25 cellular contexts compared by ENCODE assay signal in genomic region chr12:109876406-109876805, GRCh38. TPM values are rescaled to one million over a fixed set of nuclear protein-coding genes. Genes with fewer than 3 reads are reported as not detected.
A peak's percentile ranks its signal among the peaks of the same experiment; 100 is the strongest.
DNase-seq lines count a peak whose midpoint lies in the region; ATAC-seq, FAIRE-seq and TF ChIP-seq lines count a peak whose summit lies in the region.
"Had no signal": no experiment of that assay in that cellular context is flagged by ENCODE, and none has a peak within 500 bp of the region (broad histone marks: within the 10 kb centered on the region; RNA-seq: fewer than 3 reads in every experiment).

No MANE protein-coding gene starts in this region.

- H3K4me3 Mint-ChIP-seq in activated T-cell treated with anti-CD3 and anti-CD28 coated beads, Interleukin-2, amount 50 U/mL, for 72 hours, result no peak overlapping the region
- H3K4me3 Mint-ChIP-seq: activated CD4-positive, alpha-beta T cell treated with anti-CD3 and anti-CD28 coated beads, Interleukin-2, amount 10 ng/mL, durations not matched to agents 24 days and 14 days; HFFc6; T-cell had no signal

- CTCF ChIA-PET in K562 (lab: Yijun Ruan, JAX; ENCODE audit: low intra/inter-chr PET ratio), result no interaction called here
- CTCF ChIA-PET in RWPE1 (lab: Yijun Ruan, JAX), result no interaction called here

- H3K9ac ChIP-seq in KMS-11 (peak overlapping the region; percentile 37; the same call in 1 of the 2 replicates), K562 (ENCODE audit: insufficient read depth in 1 of 2, low read depth in 2 of 2, low read length in 2 of 2) (no peak overlapping the region), mucosa of rectum (ENCODE audit: low read depth in 1 of 2, low read length in 2 of 2) (peak overlapping the region in 1 of 2 donors; percentile 51)

- H3K4me1 Mint-ChIP-seq in activated T-cell treated with anti-CD3 and anti-CD28 coated beads, Interleukin-2, amount 50 U/mL, for 72 hours (ENCODE audit: low read depth), result peaks cover 60% of the 10 kb centered on the region

- TF ChIP-seq RAD21 in K562 (CRISPR knock-in tag; conservative IDR thresholded peaks at IDR 0.05 in 1 of 2, IDR thresholded peaks at IDR 0.05 in 1 of 2), result no peak

- no TSS peak for BruUV-seq in K562 (replicated peaks; lab: Mats Ljungman, UMichigan)

- TF ChIP-seq CTCF in KMS-11 (conservative IDR thresholded peaks at IDR 0.05; ENCODE audit: low read depth, low read length) (no peak), K562 (IDR thresholded peaks at IDR 0.05 in 2 of 3, conservative IDR thresholded peaks at IDR 0.05 in 1 of 3; ENCODE audit: insufficient read depth in 2 of 3, low read depth in 1 of 3, low read length in 3 of 3) (no peak), tibial nerve (IDR thresholded peaks at IDR 0.05) (no peak), RWPE1 (conservative IDR thresholded peaks at IDR 0.05; ENCODE audit: low read depth) (no peak)

- peaks cover 29% of the 10 kb centered on the region; the same call in 1 of the 2 replicates for H3K79me2 ChIP-seq in KMS-11 (ENCODE audit: insufficient read depth, low read depth)
- H3K79me2 ChIP-seq in K562 (ENCODE audit: control insufficient read depth, insufficient read depth, low read length), result no peaks in the 10 kb centered on the region

- TF ChIP-seq EP300 in K562 (IDR thresholded peaks at IDR 0.05; ENCODE audit: low read length), result no peak
- TF ChIP-seq EP300 in tibial nerve (IDR thresholded peaks at IDR 0.05), result no peak

- DNase-seq in K562 (ENCODE audit: extremely low read depth in 1 of 4, low spot score in 3 of 4) (no peak), tibial nerve (ENCODE audit: low spot score in 2 of 2) (no peak), DMS153 (lab: John Stamatoyannopoulos, UW) (no peak), RWPE1 (ENCODE audit: low spot score) (no peak)
- no peak for DNase-seq in activated T-cell treated with anti-CD3 and anti-CD28 coated beads, Interleukin-2, amount 50 U/mL, for 72 hours
- DNase-seq: activated CD4-positive, alpha-beta T cell treated with anti-CD3 and anti-CD28 coated beads, Interleukin-2, amount 10 ng/mL, durations not matched to agents 24 days and 14 days; central memory CD4-positive, alpha-beta T cell; erythroblast; foreskin melanocyte; HFFc6; Kasumi-1; mucosa of descending colon; NCI-H1048; NCI-H1930; NCI-H345; SIG-M5; spleen; stimulated activated CD4-positive, alpha-beta T cell treated with anti-CD3 and anti-CD28 coated beads, Interleukin-4, amount 100 ng/mL, for 24 hours; stomach; T-cell; uterus had no signal

- FAIRE-seq in K562 (lab: Jason Lieb, UNC), result no peak

- no peaks in the 10 kb centered on the region for H3K9me1 ChIP-seq in K562 (ENCODE audit: control insufficient read depth, insufficient read depth, low read length)

- no peak for ATAC-seq in K562
- no peak for ATAC-seq in activated T-cell treated with anti-CD3 and anti-CD28 coated beads, Interleukin-2, amount 50 U/mL, for 72 hours (replicated peaks in 1 of 2)
- ATAC-seq: activated naive CD4-positive, alpha-beta T cell treated with anti-CD3 and anti-CD28 coated beads, Interleukin-2, amount 50 U/mL, for 72 hours; T-cell had no signal

- peak overlapping the region; percentile 74 for H3K4me2 ChIP-seq in KMS-11
- no peak overlapping the region for H3K4me2 ChIP-seq in K562 (ENCODE audit: insufficient read depth, low read length)

- H3K4me3 ChIP-seq in KMS-11 (IDR thresholded peaks at IDR 0.05; ENCODE audit: insufficient read depth, low read depth, low read length) (no peak overlapping the region), K562 (no peak overlapping the region), mucosa of rectum (ENCODE audit: low read length in 2 of 2) (no peak overlapping the region), tibial nerve (no peak overlapping the region)
- H3K4me3 ChIP-seq: ascending aorta, mucosa of descending colon, spleen, stomach, uterus had no signal

- POLR2A ChIA-PET in K562 (lab: Yijun Ruan, JAX) (interaction anchor here (1.4 to 1.5 kb wide), 2 partner anchors 22 to 29 kb away, joined by 3 to 4 read pairs; no protein-coding TSS in a partner anchor), RWPE1 (lab: Yijun Ruan, JAX; ENCODE audit: low non-redundant PET) (no interaction called here)

- peak overlapping the region; percentile 84 for H3K27ac ChIP-seq in KMS-11
- H3K27ac ChIP-seq in K562 (ENCODE audit: extremely low read depth, low read depth, low read length), result no peak overlapping the region
- peak overlapping the region; percentile 83 to 84 for H3K27ac ChIP-seq in mucosa of rectum (ENCODE audit: low read depth in 2 of 2, low read length in 2 of 2)
- peak overlapping the region in 3 of 4 donors; percentile 31 to 94 (median 92) for H3K27ac ChIP-seq in tibial nerve
- no peak overlapping the region for H3K27ac ChIP-seq in RWPE1
- H3K27ac ChIP-seq: ascending aorta, stomach, uterus had no signal

- intact Hi-C loops in K562 (cut with micrococcal nuclease), result loop anchor here (5.0 kb wide), 1 partner anchor 69 kb away; no protein-coding TSS in a partner anchor

- H3K27me3 ChIP-seq in KMS-11 (ENCODE audit: insufficient read depth, low read depth), result no peaks in the 10 kb centered on the region
- H3K27me3 ChIP-seq in K562 (ENCODE audit: control insufficient read depth in 2 of 2, insufficient read depth in 2 of 2, low read length in 2 of 2), result peaks cover 25 to 44% of the 10 kb centered on the region in 2 experiments
- H3K27me3 ChIP-seq in mucosa of rectum (ENCODE audit: control insufficient read depth in 2 of 2, insufficient read depth in 2 of 2, low read length in 2 of 2), result no peaks in the 10 kb centered on the region
- H3K27me3 ChIP-seq in tibial nerve, result no peaks in the 10 kb centered on the region
- H3K27me3 ChIP-seq: ascending aorta, spleen, stomach, uterus had no signal

- H3K9me3 ChIP-seq in K562 (replicated peaks; ENCODE audit: control insufficient read depth, insufficient read depth, low read depth, low read length), result no peaks in the 10 kb centered on the region
- no peaks in the 10 kb centered on the region for H3K9me3 ChIP-seq in mucosa of rectum (ENCODE audit: control insufficient read depth in 2 of 2, low read length in 2 of 2)
- H3K9me3 ChIP-seq in tibial nerve, result no peaks in the 10 kb centered on the region
- H3K9me3 ChIP-seq: ascending aorta, mucosa of descending colon, spleen, stomach, uterus had no signal

- H3K36me3 ChIP-seq in KMS-11 (ENCODE audit: insufficient read depth), result no peaks in the 10 kb centered on the region
- no peaks in the 10 kb centered on the region for H3K36me3 ChIP-seq in K562 (ENCODE audit: control insufficient read depth, insufficient read depth, low read length)
- H3K36me3 ChIP-seq in mucosa of rectum (ENCODE audit: control insufficient read depth in 2 of 2, insufficient read depth in 2 of 2, low read length in 2 of 2), result peaks cover 0 to 2% of the 10 kb centered on the region in 2 donors
- no peaks in the 10 kb centered on the region for H3K36me3 ChIP-seq in tibial nerve
- H3K36me3 ChIP-seq: uterus had no signal

- H3K27me3 Mint-ChIP-seq in activated T-cell treated with anti-CD3 and anti-CD28 coated beads, Interleukin-2, amount 50 U/mL, for 72 hours (ENCODE audit: low read depth), result no peaks in the 10 kb centered on the region
- H3K27me3 Mint-ChIP-seq: activated CD4-positive, alpha-beta T cell treated with anti-CD3 and anti-CD28 coated beads, Interleukin-2, amount 10 ng/mL, durations not matched to agents 24 days and 14 days; T-cell had no signal

- TF ChIP-seq POLR2A in K562 (conservative IDR thresholded peaks at IDR 0.05) (no peak), tibial nerve (IDR thresholded peaks at IDR 0.05) (no peak)

- H3K9me3 Mint-ChIP-seq in activated T-cell treated with anti-CD3 and anti-CD28 coated beads, Interleukin-2, amount 50 U/mL, for 72 hours, result no peaks in the 10 kb centered on the region
- H3K9me3 Mint-ChIP-seq: activated CD4-positive, alpha-beta T cell treated with anti-CD3 and anti-CD28 coated beads, Interleukin-2, amount 10 ng/mL, durations not matched to agents 24 days and 14 days; activated naive CD4-positive, alpha-beta T cell treated with anti-CD3 and anti-CD28 coated beads, Interleukin-2, amount 50 U/mL, for 72 hours; HFFc6; T-cell had no signal

- H3K27ac Mint-ChIP-seq in activated T-cell treated with anti-CD3 and anti-CD28 coated beads, Interleukin-2, amount 50 U/mL, for 72 hours, result no peak overlapping the region
- H3K27ac Mint-ChIP-seq: activated CD4-positive, alpha-beta T cell treated with anti-CD3 and anti-CD28 coated beads, Interleukin-2, amount 10 ng/mL, durations not matched to agents 24 days and 14 days; HFFc6; T-cell had no signal

- in situ Hi-C loops in K562 (cut with MboI), result no loop called here

- peaks cover 63% of the 10 kb centered on the region for H3K4me1 ChIP-seq in KMS-11 (ENCODE audit: low read depth, poor library complexity, severe bottlenecking)
- H3K4me1 ChIP-seq in K562 (replicated peaks in 1 of 2; ENCODE audit: control insufficient read depth in 2 of 2, insufficient read depth in 2 of 2, low read length in 2 of 2), result peaks cover 5 to 18% of the 10 kb centered on the region in 2 experiments; a peak in 4 of 5 replicates
- H3K4me1 ChIP-seq in mucosa of rectum (ENCODE audit: control insufficient read depth in 2 of 2, insufficient read depth in 2 of 2, low read length in 2 of 2), result peaks cover 57 to 68% of the 10 kb centered on the region in 2 donors
- H3K4me1 ChIP-seq in tibial nerve, result peaks cover 0 to 88% (median 45%) of the 10 kb centered on the region in 4 donors

- no peak overlapping the region for H2AFZ ChIP-seq in KMS-11 (ENCODE audit: low read depth)
- H2AFZ ChIP-seq in K562 (ENCODE audit: low read depth, low read length), result no peak overlapping the region

- no peaks in the 10 kb centered on the region for H3K36me3 Mint-ChIP-seq in activated T-cell treated with anti-CD3 and anti-CD28 coated beads, Interleukin-2, amount 50 U/mL, for 72 hours (ENCODE audit: insufficient read depth in 2 of 2)
- H3K36me3 Mint-ChIP-seq: activated naive CD4-positive, alpha-beta T cell treated with anti-CD3 and anti-CD28 coated beads, Interleukin-2, amount 50 U/mL, for 72 hours had no signal

- H4K20me1 ChIP-seq in KMS-11 (ENCODE audit: insufficient read depth) (no peaks in the 10 kb centered on the region), K562 (replicated peaks; ENCODE audit: control insufficient read depth, insufficient read depth, low read length) (no peaks in the 10 kb centered on the region; the same call in 1 of the 2 replicates)

RNA-seq across cellular contexts. Expression of gene GLTP, which starts 3.9 kb away (rescaled TPM):
- total RNA-seq in K562 (2011; cell fraction: chromatin; rRNA removed; ENCODE audit: low replicate concordance), result 2.4 and 3.1 TPM in 2 replicates
- total RNA-seq in K562 (2011; cell fraction: nucleolus; rRNA removed), result 1.8 and 2.0 TPM in 2 replicates
- 2.1 and 2.7 TPM in 2 replicates for total RNA-seq in K562 (2011; cell fraction: nucleoplasm; rRNA removed)
- total RNA-seq in K562 (2014; rRNA removed), result 6.9 and 10.7 TPM in 2 replicates
- 7.2 and 7.8 TPM in 2 replicates for total RNA-seq in K562 (2014; rRNA removed; fragmentation: Illumina TruSeq; extraction: Trizol)
- 5.3 and 6.1 TPM in 2 replicates for total RNA-seq in K562 (2015; rRNA removed; fragmentation: Illumina TruSeq; extraction: Trizol)
- 6.0 and 6.6 TPM in 2 replicates for total RNA-seq in K562 (2021)
- 4.7 and 4.9 TPM in 2 replicates for polyA plus RNA-seq in K562 (2011; rRNA removed)
- polyA plus RNA-seq in K562 (2011; cell fraction: cytosol; rRNA removed), result 3.7 and 4.8 TPM in 2 replicates
- polyA plus RNA-seq in K562 (2011; cell fraction: nucleus; rRNA removed), result 0.81 and 1.2 TPM in 2 replicates
- polyA plus RNA-seq in K562 (2012), result 7.0 and 9.7 TPM in 2 replicates
- 7.8 and 8.3 TPM in 2 replicates for polyA plus RNA-seq in K562 (2014; fragmentation: Illumina TruSeq; extraction: Trizol)
- polyA plus RNA-seq in K562 (2014; fragmentation: Nextera tagmentation; extraction: Ambion mirVana), result 1 to 10 TPM; 4.4 to 5.0 TPM
- polyA plus RNA-seq in K562 (2014; rRNA removed), result 5.7 and 6.1 TPM in 2 replicates
- polyA minus RNA-seq in K562 (2011; rRNA and poly(A)+ RNA removed), result 5.7 and 6.3 TPM in 2 replicates
- 6.8 and 13.3 TPM in 2 replicates for polyA minus RNA-seq in K562 (2011; cell fraction: cytosol; rRNA and poly(A)+ RNA removed)
- 0.67 and 1.00 TPM in 2 replicates for polyA minus RNA-seq in K562 (2011; cell fraction: nucleus; rRNA and poly(A)+ RNA removed)
- 10 to 100 TPM; 42.0 to 71.7 (median 49.7) TPM for total RNA-seq in tibial nerve
- total RNA-seq in activated T-cell treated with anti-CD3 and anti-CD28 coated beads, Interleukin-2, amount 50 U/mL, for 72 hours, result 10 to 100 TPM; 23.8 to 24.5 TPM

RNA-seq across cellular contexts. Expression of gene TCHP, which starts 23.7 kb away (rescaled TPM):
- total RNA-seq in K562 (2011; cell fraction: chromatin; rRNA removed; ENCODE audit: low replicate concordance), result 38.1 and 49.8 TPM in 2 replicates
- 30.0 and 31.9 TPM in 2 replicates for total RNA-seq in K562 (2011; cell fraction: nucleolus; rRNA removed)
- total RNA-seq in K562 (2011; cell fraction: nucleoplasm; rRNA removed), result 33.7 and 35.5 TPM in 2 replicates
- 19.7 and 27.7 TPM in 2 replicates for total RNA-seq in K562 (2014; rRNA removed)
- total RNA-seq in K562 (2014; rRNA removed; fragmentation: Illumina TruSeq; extraction: Trizol), result 12.0 and 12.8 TPM in 2 replicates
- total RNA-seq in K562 (2015; rRNA removed; fragmentation: Illumina TruSeq; extraction: Trizol), result 19.7 and 22.4 TPM in 2 replicates
- total RNA-seq in K562 (2021), result 18.7 and 20.4 TPM in 2 replicates
- 13.7 and 15.0 TPM in 2 replicates for polyA plus RNA-seq in K562 (2011; rRNA removed)
- 10.1 and 10.3 TPM in 2 replicates for polyA plus RNA-seq in K562 (2011; cell fraction: cytosol; rRNA removed)
- 28.9 and 31.1 TPM in 2 replicates for polyA plus RNA-seq in K562 (2011; cell fraction: nucleus; rRNA removed)
- 25.7 and 29.2 TPM in 2 replicates for polyA plus RNA-seq in K562 (2012)
- 19.4 and 20.2 TPM in 2 replicates for polyA plus RNA-seq in K562 (2014; fragmentation: Illumina TruSeq; extraction: Trizol)
- 1 to 10 TPM; 3.4 to 4.7 TPM for polyA plus RNA-seq in K562 (2014; fragmentation: Nextera tagmentation; extraction: Ambion mirVana)
- 29.6 and 30.4 TPM in 2 replicates for polyA plus RNA-seq in K562 (2014; rRNA removed)
- polyA minus RNA-seq in K562 (2011; rRNA and poly(A)+ RNA removed), result 8.3 and 10.1 TPM in 2 replicates
- 4.8 and 7.6 TPM in 2 replicates for polyA minus RNA-seq in K562 (2011; cell fraction: cytosol; rRNA and poly(A)+ RNA removed)
- polyA minus RNA-seq in K562 (2011; cell fraction: nucleus; rRNA and poly(A)+ RNA removed), result 9.8 and 13.4 TPM in 2 replicates
- total RNA-seq in tibial nerve, result 10 to 100 TPM; 11.4 to 39.6 (median 21.1) TPM
- total RNA-seq in activated T-cell treated with anti-CD3 and anti-CD28 coated beads, Interleukin-2, amount 50 U/mL, for 72 hours, result 10 to 100 TPM; 22.5 to 25.1 TPM

RNA-seq across cellular contexts. Expression of gene TRPV4, which starts 43.2 kb away (rescaled TPM):
- 1.1 TPM in 1 of 2 replicates, not detected in the other for total RNA-seq in K562 (2011; cell fraction: chromatin; rRNA removed; ENCODE audit: low replicate concordance)
- 0.39 and 0.50 TPM in 2 replicates for total RNA-seq in K562 (2011; cell fraction: nucleolus; rRNA removed)
- not detected in 2 replicates for total RNA-seq in K562 (2011; cell fraction: nucleoplasm; rRNA removed)
- total RNA-seq in K562 (2014; rRNA removed) (not detected in 2 replicates), K562 (2014; rRNA removed; fragmentation: Illumina TruSeq; extraction: Trizol) (not detected in 2 replicates), K562 (2015; rRNA removed; fragmentation: Illumina TruSeq; extraction: Trizol) (not detected in 2 replicates), K562 (2021) (not detected in 2 replicates), tibial nerve (1 to 10 TPM in 2 of 4 donors, under 1 TPM in 2; 0.42 to 3.0 (median 1.4) TPM)
- polyA plus RNA-seq in K562 (2011; rRNA removed) (0.13 and 0.47 TPM in 2 replicates), K562 (2014; fragmentation: Illumina TruSeq; extraction: Trizol) (not detected in 2 replicates), K562 (2014; fragmentation: Nextera tagmentation; extraction: Ambion mirVana) (not detected), K562 (2014; rRNA removed) (0.03 TPM in 1 of 2 replicates, not detected in the other)
- 0.33 and 0.47 TPM in 2 replicates for polyA plus RNA-seq in K562 (2011; cell fraction: cytosol; rRNA removed)
- 0.34 and 0.72 TPM in 2 replicates for polyA plus RNA-seq in K562 (2011; cell fraction: nucleus; rRNA removed)
- 0.03 TPM in 1 of 2 replicates, not detected in the other for polyA plus RNA-seq in K562 (2012)
- 0.39 TPM in 1 of 2 replicates, not detected in the other for polyA minus RNA-seq in K562 (2011; rRNA and poly(A)+ RNA removed)
- not detected in 2 replicates for polyA minus RNA-seq in K562 (2011; cell fraction: cytosol; rRNA and poly(A)+ RNA removed)
- polyA minus RNA-seq in K562 (2011; cell fraction: nucleus; rRNA and poly(A)+ RNA removed), result 0.40 and 1.7 TPM in 2 replicates
- not detected for total RNA-seq in activated T-cell treated with anti-CD3 and anti-CD28 coated beads, Interleukin-2, amount 50 U/mL, for 72 hours
- total RNA-seq: activated CD4-positive, alpha-beta T cell treated with anti-CD3 and anti-CD28 coated beads, Interleukin-2, amount 10 ng/mL, durations not matched to agents 24 days and 14 days; activated naive CD4-positive, alpha-beta T cell treated with anti-CD3 and anti-CD28 coated beads, Interleukin-2, amount 50 U/mL, for 72 hours; ascending aorta; T-cell had no signal

Comparison
In these comparisons a context has a peak if more than half of its experiments do, and no peak if none do; other contexts are left out.
1. H3K27ac ChIP-seq: peak in KMS-11 (single experiment), mucosa of rectum (2 of 2) and tibial nerve (3 of 4); none in K562 (single experiment) and RWPE1 (single experiment).